8 cellular contexts compared by ENCODE assay signal in the genomic region with DNA sequence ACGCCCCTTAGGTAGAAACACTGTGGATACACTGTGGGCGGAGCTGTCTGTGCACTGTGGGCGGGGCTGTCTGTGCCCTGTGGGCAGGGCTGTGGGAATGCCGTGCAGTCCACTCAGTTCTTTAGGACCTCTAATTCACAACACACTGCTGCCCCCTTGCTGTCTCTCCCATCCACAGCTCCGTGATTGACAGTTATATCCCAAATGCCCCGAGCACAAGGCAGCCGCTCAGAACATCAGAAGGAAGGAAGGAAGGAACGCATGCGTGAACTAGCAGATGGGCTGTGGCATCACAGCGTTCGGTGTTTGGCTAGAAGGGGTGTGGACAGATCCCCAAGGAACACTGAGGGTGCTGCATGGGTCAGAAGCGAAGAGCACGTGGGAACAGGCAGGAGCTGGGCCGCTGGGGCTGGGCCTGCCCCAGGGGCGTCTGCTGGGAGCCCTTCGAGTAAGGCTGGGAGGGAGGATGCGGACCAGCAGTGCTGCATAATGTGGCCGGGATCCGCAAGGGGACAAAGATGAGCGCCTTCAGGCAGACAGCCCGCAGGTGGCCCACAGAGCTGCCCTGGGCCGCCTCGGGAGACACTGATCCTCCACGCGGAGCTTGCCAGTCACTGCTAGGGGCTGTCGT. TPM values are rescaled to one million over a fixed set of nuclear protein-coding genes. Genes with fewer than 3 reads are reported as not detected.
DNase-seq lines count a peak whose midpoint lies in the region; ATAC-seq, FAIRE-seq and TF ChIP-seq lines count a peak whose summit lies in the region.

No MANE protein-coding gene starts in this region.

- H3K9me3 ChIP-seq in keratinocyte (ENCODE audit: control insufficient read depth, low read depth, low read length) (no peaks in the 10 kb centered on the region), aorta (ENCODE audit: control insufficient read depth, low read length) (no peaks in the 10 kb centered on the region)

- H3K36me3 ChIP-seq in keratinocyte (ENCODE audit: control insufficient read depth in 2 of 2, extremely low read depth in 1 of 2, insufficient read depth in 2 of 2, low read length in 2 of 2) (peaks cover 3 to 15% of the 10 kb centered on the region in 2 experiments), aorta (ENCODE audit: control insufficient read depth in 1 of 2, insufficient read depth in 2 of 2, low read length in 1 of 2) (peaks cover 0 to 8% of the 10 kb centered on the region in 2 donors)

- H3K79me2 ChIP-seq in keratinocyte (ENCODE audit: control insufficient read depth, insufficient read depth, low read length): no peaks in the 10 kb centered on the region

- no peak overlapping the region for H3K4me2 ChIP-seq in keratinocyte (ENCODE audit: control insufficient read depth, extremely low read depth, insufficient read depth, low read depth, low read length)

- intact Hi-C loops in aorta (cut with DNase I): no loop called here

- peak; percentile 73 for DNase-seq in Daoy (ENCODE audit: low read depth)
- DNase-seq in M059J (ENCODE audit: low read depth): peak; percentile 42
- DNase-seq in astrocyte of the cerebellum (ENCODE audit: low read depth): no peak
- DNase-seq in keratinocyte (ENCODE audit: low read depth, low spot score): no peak
- peak in 1 of 2 donors; percentile 79 for DNase-seq in aorta
- no peak for DNase-seq in medulla oblongata (ENCODE audit: extremely low spot score)
- no peak for DNase-seq in activated naive CD4-positive, alpha-beta T cell treated with Interleukin-2 at 50 U/mL for 16 hours
- no peak for DNase-seq in cortex of kidney (lab: John Stamatoyannopoulos, UW)

- H2AFZ ChIP-seq in keratinocyte (ENCODE audit: control insufficient read depth, low read length): no peak overlapping the region

- H3K4me1 ChIP-seq in keratinocyte (ENCODE audit: control insufficient read depth, extremely low read depth, insufficient read depth, low read length) (no peaks in the 10 kb centered on the region), aorta (ENCODE audit: control insufficient read depth in 1 of 2, insufficient read depth in 2 of 2, low read length in 2 of 2) (no peaks in the 10 kb centered on the region)

- H3K9me1 ChIP-seq in keratinocyte (ENCODE audit: control insufficient read depth, extremely low read depth, insufficient read depth, low read length): no peaks in the 10 kb centered on the region

- H3K27me3 ChIP-seq in keratinocyte (ENCODE audit: control insufficient read depth, extremely low read depth, insufficient read depth, low read length) (no peaks in the 10 kb centered on the region), aorta (ENCODE audit: control insufficient read depth in 1 of 2, insufficient read depth in 2 of 2, low read length in 1 of 2) (no peaks in the 10 kb centered on the region)

- dilution Hi-C loops in keratinocyte (cut with MboI; ENCODE audit: extremely low pct_ligation_motif_present, low sequenced_read_pairs): loop anchor here (25.0 kb wide), 1 partner anchor 148 kb away; a partner anchor contains a TSS

- peak; percentile 42 for ATAC-seq in aorta (ENCODE audit: low FRiP score)

- H4K20me1 ChIP-seq in keratinocyte (ENCODE audit: control insufficient read depth, extremely low read depth, insufficient read depth, low read length): no peaks in the 10 kb centered on the region

- H3K27ac ChIP-seq in keratinocyte (ENCODE audit: control insufficient read depth, insufficient read depth, low read length) (no peak overlapping the region), aorta (ENCODE audit: low read depth in 1 of 2, low read length in 2 of 2) (peak overlapping the region in 1 of 2 donors; percentile 39)

- no peak overlapping the region for H3K9ac ChIP-seq in keratinocyte (ENCODE audit: control insufficient read depth, extremely low read depth, insufficient read depth, low read length)

- WGBS in aorta, 2 donors: 66 to 67% methylated on average over 26 of the region's 26 CpGs

- in situ Hi-C loops in astrocyte of the cerebellum (cut with HindIII; ENCODE audit: low sequenced_read_pairs): no loop called here

- H3K4me3 ChIP-seq in astrocyte of the cerebellum (ENCODE audit: low read depth, low read length): no peak overlapping the region
- H3K4me3 ChIP-seq in keratinocyte (ENCODE audit: control insufficient read depth in 2 of 3, extremely low read depth in 1 of 3, insufficient read depth in 2 of 3, low read depth in 1 of 3, low read length in 3 of 3): no peak overlapping the region
- H3K4me3 ChIP-seq in aorta (ENCODE audit: low read length in 2 of 2): no peak overlapping the region

- FAIRE-seq in keratinocyte (lab: Jason Lieb, UNC): no peak

- peak; percentile 40 for TF ChIP-seq CTCF in astrocyte of the cerebellum (IDR thresholded peaks at IDR 0.05; ENCODE audit: low read depth, low read length, missing control alignments)
- TF ChIP-seq CTCF in keratinocyte (optimal IDR thresholded peaks at IDR 0.05 in 1 of 3, IDR thresholded peaks at IDR 0.05 in 1 of 3, conservative IDR thresholded peaks at IDR 0.05 in 1 of 3; ENCODE audit: extremely low read depth in 1 of 3, insufficient read depth in 2 of 3, low read length in 3 of 3): peak in 2 of 3 experiments; percentile 27 to 44

RNA-seq across cellular contexts. Expression of a gene that starts 29.8 kb away (rescaled TPM):
- 12.2 and 13.4 TPM in 2 replicates for total RNA-seq in Daoy (2014; rRNA removed; shearing (Covaris generic))
- total RNA-seq in M059J (2014; rRNA removed; shearing (Covaris generic)): 16.1 and 24.1 TPM in 2 replicates
- polyA plus RNA-seq in keratinocyte (6.0 to 7.2 TPM (median 6.7 TPM) in 3 replicates), aorta (10 to 100 TPM; 26.3 to 33.6 TPM)
- 10.9 TPM for polyA plus RNA-seq in keratinocyte (2011; ENCODE audit: low read depth)
- polyA plus RNA-seq in keratinocyte (2011; cell fraction: cytosol; rRNA removed): 6.4 and 8.2 TPM in 2 replicates
- 15.6 and 16.6 TPM in 2 replicates for polyA plus RNA-seq in keratinocyte (2011; cell fraction: nucleus; rRNA removed)
- polyA plus RNA-seq in keratinocyte (2012; ENCODE audit: low replicate concordance): 15.3 and 16.5 TPM in 2 replicates
- polyA minus RNA-seq in keratinocyte: 6.5 to 8.2 TPM (median 7.6 TPM) in 3 replicates
- 6.5 TPM for polyA minus RNA-seq in keratinocyte (2011; cell fraction: cytosol; rRNA and poly(A)+ RNA removed)
- 7.0 and 12.1 TPM in 2 replicates for polyA minus RNA-seq in keratinocyte (2011; cell fraction: nucleus; rRNA and poly(A)+ RNA removed)
- 10 to 100 TPM; 37.6 to 43.7 TPM for total RNA-seq in aorta

RNA-seq across cellular contexts. Expression of a gene that starts 29.8 kb away (rescaled TPM):
- total RNA-seq in Daoy (2014; rRNA removed; shearing (Covaris generic)): 14.0 and 19.5 TPM in 2 replicates
- 5.3 and 8.7 TPM in 2 replicates for total RNA-seq in M059J (2014; rRNA removed; shearing (Covaris generic))
- polyA plus RNA-seq in keratinocyte (6.0 to 9.2 TPM (median 8.8 TPM) in 3 replicates), aorta (10 to 100 TPM in 1 of 2 donors, 1 to 10 TPM in 1; 6.1 to 10.3 TPM)
- polyA plus RNA-seq in keratinocyte (2011; ENCODE audit: low read depth): 6.5 TPM
- polyA plus RNA-seq in keratinocyte (2011; cell fraction: cytosol; rRNA removed): 5.6 and 5.8 TPM in 2 replicates
- 18.2 and 19.4 TPM in 2 replicates for polyA plus RNA-seq in keratinocyte (2011; cell fraction: nucleus; rRNA removed)
- polyA plus RNA-seq in keratinocyte (2012; ENCODE audit: low replicate concordance): 7.2 and 8.8 TPM in 2 replicates
- 8.8 to 10.2 TPM (median 10.1 TPM) in 3 replicates for polyA minus RNA-seq in keratinocyte
- 10.2 TPM for polyA minus RNA-seq in keratinocyte (2011; cell fraction: cytosol; rRNA and poly(A)+ RNA removed)
- polyA minus RNA-seq in keratinocyte (2011; cell fraction: nucleus; rRNA and poly(A)+ RNA removed): 19.8 and 23.1 TPM in 2 replicates
- total RNA-seq in aorta: 10 to 100 TPM; 18.1 to 23.1 TPM

Comparison
In these comparisons a context has a peak if more than half of its experiments do, and no peak if none do; other contexts are left out.
1. DNase-seq: peak in Daoy (single experiment) and M059J (single experiment); none in astrocyte of the cerebellum (single experiment), keratinocyte (single experiment), medulla oblongata (single experiment), activated naive CD4-positive, alpha-beta T cell treated with Interleukin-2 at 50 U/mL for 16 hours (single experiment) and cortex of kidney (single experiment).